8 cellular contexts compared by ENCODE assay signal in the genomic region with DNA sequence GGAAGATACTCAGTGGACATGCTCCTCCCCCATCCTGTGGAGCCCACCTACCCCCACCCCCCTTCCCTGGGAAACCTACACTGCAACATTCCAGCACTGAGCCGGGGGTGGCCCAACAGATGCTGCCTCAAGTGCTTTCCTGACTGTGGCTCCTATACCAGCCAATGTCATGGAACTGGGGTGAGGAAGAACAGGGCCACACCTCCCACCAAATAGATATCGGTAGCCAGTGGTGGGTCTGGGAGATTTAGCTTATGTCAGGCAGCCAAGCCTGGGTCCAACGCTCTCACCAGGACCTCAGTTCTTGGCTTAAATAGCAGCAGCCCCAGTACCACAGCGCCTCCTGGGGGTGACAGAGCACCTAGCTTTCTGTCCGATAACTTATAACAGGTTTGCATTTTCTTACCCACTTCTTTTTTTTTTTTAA. TPM values are rescaled to one million over a fixed set of nuclear protein-coding genes. Genes with fewer than 3 reads are reported as not detected.
A peak's percentile ranks its signal among the peaks of the same experiment; 100 is the strongest.
DNase-seq lines count a peak whose midpoint lies in the region; ATAC-seq, FAIRE-seq and TF ChIP-seq lines count a peak whose summit lies in the region.

No MANE protein-coding gene starts in this region.

- H3K9me3 ChIP-seq in NT2/D1 (ENCODE audit: insufficient read depth, low read length): no peaks in the 10 kb centered on the region

- H3K4me1 ChIP-seq in NT2/D1 (ENCODE audit: insufficient read depth, insufficient read length): peaks cover 3% of the 10 kb centered on the region

- peaks cover 56% of the 10 kb centered on the region for H3K36me3 ChIP-seq in NT2/D1 (ENCODE audit: insufficient read depth, insufficient read length, low read length)

- ATAC-seq in HG02610 (IDR thresholded peaks at IDR 0.05; ENCODE audit: unreplicated experiment): no peak

- H3K9ac ChIP-seq in NT2/D1 (ENCODE audit: insufficient read length, low read depth): no peak overlapping the region

- no peak for FAIRE-seq in RCC 7860 (lab: Jason Lieb, UNC)

- no peaks in the 10 kb centered on the region for H3K27me3 ChIP-seq in NT2/D1 (ENCODE audit: insufficient read depth, insufficient read length)

- peak; percentile 65 for TF ChIP-seq CTCF in GM12865 (IDR thresholded peaks at IDR 0.05; ENCODE audit: insufficient read depth, low read depth, low read length, missing control alignments)

- DNase-seq in GM12865 (ENCODE audit: low read depth) (peak; percentile 59), NT2/D1 (ENCODE audit: low read depth, low spot score) (peak; percentile 56), activated T-helper 1 cell treated with Interleukin-2 at 50 U/mL for 16 hours (ENCODE audit: low read depth) (peak; percentile 12), glomerular visceral epithelial cell (ENCODE audit: extremely low spot score) (peak; percentile 34), posterior vena cava (ENCODE audit: low spot score) (peak; percentile 92), NCI-H1092 treated with DMSO at 0.1 percent for 48 hours (lab: John Stamatoyannopoulos, UW) (no peak), RCC 7860 (ENCODE audit: low spot score) (no peak)

- intact Hi-C loops in posterior vena cava (cut with DNase I): loop anchor here (5.0 to 10.0 kb wide), 3 partner anchors 163 to 336 kb away; no protein-coding TSS in a partner anchor

- H3K4me3 ChIP-seq in GM12865 (ENCODE audit: low read depth, low read length): no peak overlapping the region
- no peak overlapping the region for H3K4me3 ChIP-seq in NT2/D1 (ENCODE audit: insufficient read length, low read depth)

RNA-seq across cellular contexts. Expression of a gene that starts 30.3 kb away (rescaled TPM):
- total RNA-seq in posterior vena cava: under 1 TPM; 0.43 to 0.65 TPM

Comparison
In these comparisons a context has a peak if more than half of its experiments do, and no peak if none do; other contexts are left out.
1. DNase-seq: peak in GM12865 (single experiment), NT2/D1 (single experiment), activated T-helper 1 cell treated with Interleukin-2 at 50 U/mL for 16 hours (single experiment), glomerular visceral epithelial cell (single experiment) and posterior vena cava (single experiment); none in NCI-H1092 treated with DMSO at 0.1 percent for 48 hours (single experiment) and RCC 7860 (single experiment).